Comparison of ENCODE assay signal across 29 cellular contexts in the genomic region with DNA sequence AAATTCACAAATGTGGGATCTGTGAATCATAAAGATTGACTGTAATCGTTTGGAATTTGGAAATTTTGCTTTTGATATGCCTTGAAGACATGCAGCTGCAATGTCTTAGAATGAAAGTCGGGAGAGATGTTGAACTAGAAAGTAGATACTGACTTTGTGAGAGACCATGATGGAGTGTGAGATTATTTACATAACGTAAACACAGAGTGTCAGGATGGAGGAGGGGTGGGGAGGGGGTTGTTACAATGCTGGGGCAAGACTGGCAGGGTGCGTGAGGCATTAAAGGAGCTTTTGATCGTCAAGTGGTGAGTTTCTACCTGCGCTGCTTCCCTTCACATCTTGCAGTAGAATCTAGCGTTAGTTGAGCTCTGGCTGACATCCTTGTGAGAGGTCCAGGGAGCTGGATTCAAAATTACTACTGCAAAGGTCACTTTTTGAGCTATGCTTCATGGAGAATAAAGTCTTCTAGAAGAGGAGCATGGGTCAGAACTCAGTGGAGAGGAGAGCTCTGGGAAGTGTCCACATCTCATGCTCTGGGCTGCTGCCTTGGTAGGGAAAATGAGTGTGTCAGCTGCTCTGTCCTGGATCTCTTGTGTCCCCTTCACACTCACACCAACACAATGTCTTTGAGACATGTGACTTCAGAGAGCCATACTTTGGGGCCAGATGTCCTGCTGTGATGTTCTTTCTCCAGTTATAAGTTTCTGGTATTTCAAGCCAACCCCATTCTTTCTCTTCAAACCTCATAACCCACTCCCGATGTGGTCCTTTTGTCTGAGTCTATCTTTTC.
"Had no signal": no experiment of that assay in that cellular context is flagged by ENCODE, and none has a peak within 500 bp of the region (broad histone marks: within the 10 kb centered on the region; RNA-seq: fewer than 3 reads in every experiment).

No MANE protein-coding gene starts in this region.

- ATAC-seq: gastrocnemius medialis; left cardiac atrium; lower lobe of right lung; natural killer cell; stimulated activated naive B cell treated with anti-CD40 and anti-IgM and Interleukin-4, amounts not matched to agents 10 μg/mL and 1 μg/mL and 100 μg/mL, for 72 hours; upper lobe of right lung had no signal

- H3K9me3 ChIP-seq: ascending aorta, gastrocnemius medialis, lower lobe of right lung, right atrium auricular region, stomach, suprapubic skin, tibial artery, upper lobe of right lung had no signal

- H3K4me1 Mint-ChIP-seq: activated naive CD4-positive, alpha-beta T cell treated with anti-CD3 and anti-CD28 coated beads, Interleukin-2, amount 10 ng/mL, durations not matched to agents 7 days and 5 days; activated naive CD8-positive, alpha-beta T cell treated with anti-CD3 and anti-CD28 coated beads, Interleukin-2, amount 10 ng/mL, durations not matched to agents 7 days and 5 days; natural killer cell had no signal

- H3K27me3 Mint-ChIP-seq: activated CD4-positive, alpha-beta memory T cell treated with anti-CD3 and anti-CD28 coated beads, Interleukin-2, amount 10 ng/mL, durations not matched to agents 7 days and 5 days; activated T-cell treated with anti-CD3 and anti-CD28 coated beads, Interleukin-2, amount 50 U/mL, for 24 hours; stimulated activated naive B cell treated with anti-CD40 and anti-IgM and Interleukin-4, amounts not matched to agents 10 μg/mL and 1 μg/mL and 100 μg/mL, for 72 hours had no signal

- H3K4me3 ChIP-seq: ascending aorta, coronary artery, dorsolateral prefrontal cortex, gastrocnemius medialis, lower lobe of right lung, right atrium auricular region, stomach, suprapubic skin, tibial artery, upper lobe of right lung had no signal

- H3K36me3 Mint-ChIP-seq: activated naive CD4-positive, alpha-beta T cell treated with anti-CD3 and anti-CD28 coated beads, Interleukin-2, amount 10 ng/mL, durations not matched to agents 7 days and 5 days; activated naive CD8-positive, alpha-beta T cell treated with anti-CD3 and anti-CD28 coated beads, Interleukin-2, amount 10 ng/mL, durations not matched to agents 7 days and 5 days; natural killer cell; stimulated activated naive B cell treated with anti-CD40 and anti-IgM and Interleukin-4, amounts not matched to agents 10 μg/mL and 1 μg/mL and 100 μg/mL, for 72 hours had no signal

- H3K36me3 ChIP-seq: ascending aorta, brain microvascular endothelial cell, gastrocnemius medialis, lower lobe of right lung, right atrium auricular region, stomach, suprapubic skin, tibial artery, upper lobe of right lung had no signal

- DNase-seq: activated CD4-positive, alpha-beta memory T cell treated with anti-CD3 and anti-CD28 coated beads, Interleukin-2, amount 10 ng/mL, durations not matched to agents 7 days and 5 days; activated CD4-positive, alpha-beta T cell treated with anti-CD3 and anti-CD28 coated beads, Interleukin-2, amount 10 ng/mL, durations not matched to agents 24 days and 14 days; activated CD4-positive, CD25-positive, alpha-beta regulatory T cell treated with anti-CD3 and anti-CD28 coated beads, Interleukin-2, amount 50 U/mL, for 72 hours; activated CD8-positive, alpha-beta memory T cell treated with anti-CD3 and anti-CD28 coated beads, Interleukin-2, amount 50 U/mL, for 48 hours; activated gamma-delta T cell; activated naive CD4-positive, alpha-beta T cell treated with anti-CD3 and anti-CD28 coated beads, Interleukin-2, amount 10 ng/mL, durations not matched to agents 7 days and 5 days; activated naive CD8-positive, alpha-beta T cell treated with anti-CD3 and anti-CD28 coated beads, Interleukin-2, amount 10 ng/mL, durations not matched to agents 7 days and 5 days; activated T-cell treated with anti-CD3 and anti-CD28 coated beads, Interleukin-2, amount 50 U/mL, for 24 hours; brain microvascular endothelial cell; dorsolateral prefrontal cortex; effector memory CD4-positive, alpha-beta T cell; erythroblast; gastrocnemius medialis; glutamatergic neuron; left cardiac atrium; lower lobe of right lung; mesenchymal stem cell; natural killer cell; stimulated activated CD4-positive, alpha-beta T cell treated with anti-CD3 and anti-CD28 coated beads, Interleukin-15, amount 100 ng/mL, for 24 hours; stimulated activated CD4-positive, alpha-beta T cell treated with anti-CD3 and anti-CD28 coated beads, Interleukin-2, amount 100 ng/mL, for 24 hours; stimulated activated naive B cell treated with anti-CD40 and anti-IgM and Interleukin-4, amounts not matched to agents 10 μg/mL and 1 μg/mL and 100 μg/mL, for 72 hours; stomach; T-helper 2 cell; tibial artery; upper lobe of right lung had no signal

- H3K4me1 ChIP-seq: ascending aorta had no signal

- H3K9me3 Mint-ChIP-seq: activated CD4-positive, alpha-beta memory T cell treated with anti-CD3 and anti-CD28 coated beads, Interleukin-2, amount 10 ng/mL, durations not matched to agents 7 days and 5 days; activated CD4-positive, alpha-beta T cell treated with anti-CD3 and anti-CD28 coated beads, Interleukin-2, amount 10 ng/mL, durations not matched to agents 24 days and 14 days; activated naive CD4-positive, alpha-beta T cell treated with anti-CD3 and anti-CD28 coated beads, Interleukin-2, amount 10 ng/mL, durations not matched to agents 7 days and 5 days; activated naive CD8-positive, alpha-beta T cell treated with anti-CD3 and anti-CD28 coated beads, Interleukin-2, amount 10 ng/mL, durations not matched to agents 7 days and 5 days; activated T-cell treated with anti-CD3 and anti-CD28 coated beads, Interleukin-2, amount 50 U/mL, for 24 hours; natural killer cell; stimulated activated naive B cell treated with anti-CD40 and anti-IgM and Interleukin-4, amounts not matched to agents 10 μg/mL and 1 μg/mL and 100 μg/mL, for 72 hours had no signal

- H3K27me3 ChIP-seq: ascending aorta, brain microvascular endothelial cell, dorsolateral prefrontal cortex, gastrocnemius medialis, right atrium auricular region, stomach, suprapubic skin, tibial artery, upper lobe of right lung had no signal

- H3K27ac Mint-ChIP-seq: activated CD4-positive, alpha-beta memory T cell treated with anti-CD3 and anti-CD28 coated beads, Interleukin-2, amount 10 ng/mL, durations not matched to agents 7 days and 5 days; activated CD4-positive, alpha-beta T cell treated with anti-CD3 and anti-CD28 coated beads, Interleukin-2, amount 10 ng/mL, durations not matched to agents 24 days and 14 days; activated naive CD4-positive, alpha-beta T cell treated with anti-CD3 and anti-CD28 coated beads, Interleukin-2, amount 10 ng/mL, durations not matched to agents 7 days and 5 days; activated naive CD8-positive, alpha-beta T cell treated with anti-CD3 and anti-CD28 coated beads, Interleukin-2, amount 10 ng/mL, durations not matched to agents 7 days and 5 days; activated T-cell treated with anti-CD3 and anti-CD28 coated beads, Interleukin-2, amount 50 U/mL, for 24 hours; natural killer cell; stimulated activated naive B cell treated with anti-CD40 and anti-IgM and Interleukin-4, amounts not matched to agents 10 μg/mL and 1 μg/mL and 100 μg/mL, for 72 hours had no signal

- H3K4me3 Mint-ChIP-seq: activated CD4-positive, alpha-beta memory T cell treated with anti-CD3 and anti-CD28 coated beads, Interleukin-2, amount 10 ng/mL, durations not matched to agents 7 days and 5 days; activated CD4-positive, alpha-beta T cell treated with anti-CD3 and anti-CD28 coated beads, Interleukin-2, amount 10 ng/mL, durations not matched to agents 24 days and 14 days; activated naive CD4-positive, alpha-beta T cell treated with anti-CD3 and anti-CD28 coated beads, Interleukin-2, amount 10 ng/mL, durations not matched to agents 7 days and 5 days; activated naive CD8-positive, alpha-beta T cell treated with anti-CD3 and anti-CD28 coated beads, Interleukin-2, amount 10 ng/mL, durations not matched to agents 7 days and 5 days; activated T-cell treated with anti-CD3 and anti-CD28 coated beads, Interleukin-2, amount 50 U/mL, for 24 hours; natural killer cell; stimulated activated naive B cell treated with anti-CD40 and anti-IgM and Interleukin-4, amounts not matched to agents 10 μg/mL and 1 μg/mL and 100 μg/mL, for 72 hours had no signal

- H3K27ac ChIP-seq: ascending aorta, brain microvascular endothelial cell, coronary artery, dorsolateral prefrontal cortex, gastrocnemius medialis, lower lobe of right lung, right atrium auricular region, stomach, suprapubic skin, tibial artery, upper lobe of right lung had no signal
